ENCODE assay signal across 14 cellular contexts in the genomic region with DNA sequence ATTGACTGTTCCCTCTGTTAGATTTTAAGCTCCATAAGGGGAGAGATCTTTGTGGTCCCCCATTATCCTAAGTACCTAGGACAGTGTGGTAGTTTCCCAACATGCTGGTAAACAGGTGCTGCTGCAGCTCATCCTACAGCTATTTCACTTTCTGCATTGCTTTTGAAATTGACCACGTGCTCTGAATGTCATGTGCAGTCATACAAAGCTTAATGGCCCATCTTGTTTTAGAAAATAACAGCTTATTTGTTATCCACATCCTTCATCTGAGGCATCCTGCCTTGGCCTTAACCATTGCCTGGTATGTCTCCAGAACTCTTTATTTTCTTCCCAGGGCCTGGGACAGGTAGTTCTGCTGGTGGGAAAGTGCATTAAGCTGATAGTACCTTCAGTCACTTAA.
"Had no signal": no experiment of that assay in that cellular context is flagged by ENCODE, and none has a peak within 500 bp of the region (broad histone marks: within the 10 kb centered on the region; RNA-seq: fewer than 3 reads in every experiment).

No MANE protein-coding gene starts in this region.

- H3K4me3 ChIP-seq: thyroid gland, uterus had no signal

- H3K4me3 Mint-ChIP-seq: activated naive CD4-positive, alpha-beta T cell treated with anti-CD3 and anti-CD28 coated beads, Interleukin-2, amount 10 ng/mL, durations not matched to agents 7 days and 5 days; mesothelial cell of epicardium; stimulated activated naive CD8-positive, alpha-beta T cell treated with anti-CD3 and anti-CD28 coated beads, Interleukin-15, Interleukin-2, amounts not matched to agents 100 ng/mL and 50 ng/mL, for 24 hours; T-helper 1 cell treated with Interleukin-12 subunit alpha and Interleukin-12 subunit beta and Interleukin-4 antibody, amounts not matched to agents 30 μg/mL and 1 μg/mL, for 36 hours had no signal

- FAIRE-seq: keratinocyte, TTC549 had no signal

- ATAC-seq: left ventricle myocardium superior had no signal

- H3K27me3 Mint-ChIP-seq: activated naive CD4-positive, alpha-beta T cell treated with anti-CD3 and anti-CD28 coated beads, Interleukin-2, amount 10 ng/mL, durations not matched to agents 7 days and 5 days; stimulated activated naive CD8-positive, alpha-beta T cell treated with anti-CD3 and anti-CD28 coated beads, Interleukin-15, Interleukin-2, amounts not matched to agents 100 ng/mL and 50 ng/mL, for 24 hours had no signal

- DNase-seq: activated CD4-positive, CD25-positive, alpha-beta regulatory T cell; activated naive CD4-positive, alpha-beta T cell treated with anti-CD3 and anti-CD28 coated beads, Interleukin-2, amount 10 ng/mL, durations not matched to agents 7 days and 5 days; effector CD4-positive, alpha-beta T cell; foreskin melanocyte; left ventricle myocardium superior; stimulated activated CD4-positive, alpha-beta T cell treated with anti-CD3 and anti-CD28 coated beads, Interleukin-4, amount 100 ng/mL, for 1 hour; thyroid gland; uterus had no signal

- H3K36me3 ChIP-seq: uterus had no signal

- H3K27ac Mint-ChIP-seq: activated naive CD4-positive, alpha-beta T cell treated with anti-CD3 and anti-CD28 coated beads, Interleukin-2, amount 10 ng/mL, durations not matched to agents 7 days and 5 days; activated T-helper 2 cell treated with anti-CD3 and anti-CD28 coated beads, Interferon-gamma antibody, Interleukin-2, Interleukin-4, amounts not matched to agents 10 μg/mL and 5 μg/mL and 100 μg/mL, durations not matched to agents 14 hours and 24 hours and 36 hours; mesothelial cell of epicardium; stimulated activated naive CD8-positive, alpha-beta T cell treated with anti-CD3 and anti-CD28 coated beads, Interleukin-15, Interleukin-2, amounts not matched to agents 100 ng/mL and 50 ng/mL, for 24 hours; T-helper 1 cell treated with Interleukin-12 subunit alpha and Interleukin-12 subunit beta and Interleukin-4 antibody, amounts not matched to agents 30 μg/mL and 1 μg/mL, for 36 hours had no signal

- H3K9me3 Mint-ChIP-seq: activated naive CD4-positive, alpha-beta T cell treated with anti-CD3 and anti-CD28 coated beads, Interleukin-2, amount 10 ng/mL, durations not matched to agents 7 days and 5 days; activated T-helper 2 cell treated with anti-CD3 and anti-CD28 coated beads, Interferon-gamma antibody, Interleukin-2, Interleukin-4, amounts not matched to agents 10 μg/mL and 5 μg/mL and 100 μg/mL, durations not matched to agents 14 hours and 24 hours and 36 hours; mesothelial cell of epicardium; stimulated activated naive CD8-positive, alpha-beta T cell treated with anti-CD3 and anti-CD28 coated beads, Interleukin-15, Interleukin-2, amounts not matched to agents 100 ng/mL and 50 ng/mL, for 24 hours; T-helper 1 cell treated with Interleukin-12 subunit alpha and Interleukin-12 subunit beta and Interleukin-4 antibody, amounts not matched to agents 30 μg/mL and 1 μg/mL, for 36 hours had no signal

- H3K27ac ChIP-seq: thyroid gland, uterus had no signal

- H3K27me3 ChIP-seq: thyroid gland, uterus had no signal

- H3K9me3 ChIP-seq: thyroid gland, uterus had no signal
